Comparison of ENCODE assay signal across 8 cellular contexts in the genomic region with DNA sequence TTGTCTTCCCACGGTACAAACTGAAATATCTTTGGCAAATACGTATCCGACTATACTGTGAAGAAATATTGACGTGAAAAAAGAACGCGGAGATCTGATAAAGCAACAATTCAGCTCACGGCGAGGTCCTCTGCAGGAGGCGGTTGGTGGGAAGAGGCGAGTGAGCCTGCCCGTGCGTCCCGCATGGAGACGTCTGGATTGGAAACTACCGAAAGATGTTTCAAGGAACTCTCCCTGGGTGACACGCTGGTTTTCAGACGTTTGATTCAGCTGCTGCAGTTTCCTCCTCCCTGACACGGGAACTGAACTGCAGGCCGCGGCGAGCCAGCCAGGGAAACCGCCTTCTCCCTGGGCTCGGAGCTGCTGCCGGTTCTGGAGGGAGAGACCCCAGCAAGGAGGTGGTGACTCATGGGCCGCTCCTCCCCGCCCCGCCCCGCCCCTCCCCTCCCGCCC. TPM values are rescaled to one million over a fixed set of nuclear protein-coding genes. Genes with fewer than 3 reads are reported as not detected.
DNase-seq lines count a peak whose midpoint lies in the region; ATAC-seq and TF ChIP-seq lines count a peak whose summit lies in the region.

No MANE protein-coding gene starts in this region.

- TF ChIP-seq CTCF in Peyer's patch (IDR thresholded peaks at IDR 0.05) (no peak), foreskin keratinocyte (conservative IDR thresholded peaks at IDR 0.05) (no peak), nephron progenitor cell (IDR thresholded peaks at IDR 0.05) (no peak)

- peak overlapping the region in 9 of 11 experiments; percentile 21 to 64 (median 38); a peak in 16 of 22 replicates for H3K27ac ChIP-seq in BLaER1 treated with 17β-estradiol and CSF1 and Interleukin-3, amounts not matched to agents 10 nM and 100 nM
- H3K27ac ChIP-seq in Peyer's patch (peak overlapping the region; percentile 47 to 77 (median 68)), foreskin keratinocyte (no peak overlapping the region)

- H3K9ac ChIP-seq in BLaER1 treated with 17β-estradiol and CSF1 and Interleukin-3, amounts not matched to agents 10 nM and 100 nM, result peak overlapping the region; percentile 13 to 72 (median 64); a peak in 20 of 22 replicates

- H3K9me3 Mint-ChIP-seq in nephron progenitor cell, result no peaks in the 10 kb centered on the region

- H3K4me1 ChIP-seq in BLaER1 treated with 17β-estradiol and CSF1 and Interleukin-3, amounts not matched to agents 10 nM and 100 nM, result peaks cover 22 to 57% (median 42%) of the 10 kb centered on the region in 10 experiments
- H3K4me1 ChIP-seq in Peyer's patch, result peaks cover 0 to 19% (median 5%) of the 10 kb centered on the region in 4 donors
- H3K4me1 ChIP-seq in foreskin keratinocyte, result no peaks in the 10 kb centered on the region

- H3K4me3 ChIP-seq in BLaER1 treated with 17β-estradiol and CSF1 and Interleukin-3, amounts not matched to agents 10 nM and 100 nM, result peak overlapping the region; percentile 39 to 61 (median 46); a peak in 16 of 20 replicates
- peak overlapping the region; percentile 9 to 67 (median 43) for H3K4me3 ChIP-seq in Peyer's patch

- DNase-seq in HS-5 (ENCODE audit: low read depth), result peak; percentile 58
- DNase-seq in Peyer's patch, result peak; percentile 26 to 78 (median 77)
- peak; percentile 82 for DNase-seq in activated effector memory CD4-positive, alpha-beta T cell treated with anti-CD3 and anti-CD28 coated beads, Interleukin-2, amount 50 U/mL, for 16 hours
- peak; percentile 51 to 66 for DNase-seq in foreskin keratinocyte
- DNase-seq in nephron progenitor cell, result peak; percentile 79
- peak; percentile 31 for DNase-seq in superior temporal gyrus (ENCODE audit: extremely low spot score)

- H4K20me1 ChIP-seq in BLaER1 treated with 17β-estradiol and CSF1 and Interleukin-3, amounts not matched to agents 10 nM and 100 nM, result peaks cover 0 to 24% (median 10%) of the 10 kb centered on the region in 11 experiments; a peak in 13 of 22 replicates

- peaks cover 20% of the 10 kb centered on the region for H3K27me3 Mint-ChIP-seq in nephron progenitor cell (ENCODE audit: low read depth, poor library complexity)

- peak in 1 of 2 donors; percentile 10 for TF ChIP-seq POLR2A in Peyer's patch (IDR thresholded peaks at IDR 0.05)

- no peaks in the 10 kb centered on the region for H3K9me3 ChIP-seq in BLaER1 treated with 17β-estradiol and CSF1 and Interleukin-3, amounts not matched to agents 10 nM and 100 nM (replicated peaks in 1 of 11)
- H3K9me3 ChIP-seq in Peyer's patch, result no peaks in the 10 kb centered on the region

- no peak overlapping the region for H3K27ac Mint-ChIP-seq in nephron progenitor cell

- H3K4me1 Mint-ChIP-seq in nephron progenitor cell, result peaks cover 27% of the 10 kb centered on the region

- H3K4me3 Mint-ChIP-seq in nephron progenitor cell, result no peak overlapping the region

- H3K36me3 Mint-ChIP-seq in nephron progenitor cell (ENCODE audit: low read depth), result peaks cover 13% of the 10 kb centered on the region

- H3K27me3 ChIP-seq in BLaER1 treated with 17β-estradiol and CSF1 and Interleukin-3, amounts not matched to agents 10 nM and 100 nM, result peaks cover 31 to 69% (median 47%) of the 10 kb centered on the region in 11 experiments
- H3K27me3 ChIP-seq in Peyer's patch (no peaks in the 10 kb centered on the region), foreskin keratinocyte (peaks cover 33% of the 10 kb centered on the region)

- ATAC-seq in foreskin keratinocyte (peak; percentile 53), HG03280 (IDR thresholded peaks at IDR 0.05; ENCODE audit: unreplicated experiment) (no peak)

- H3K36me3 ChIP-seq in BLaER1 treated with 17β-estradiol and CSF1 and Interleukin-3, amounts not matched to agents 10 nM and 100 nM, result no peaks in the 10 kb centered on the region
- H3K36me3 ChIP-seq in Peyer's patch, result no peaks in the 10 kb centered on the region

- peak overlapping the region; percentile 63 to 92 (median 83) for H3K4me2 ChIP-seq in BLaER1 treated with 17β-estradiol and CSF1 and Interleukin-3, amounts not matched to agents 10 nM and 100 nM

RNA-seq across cellular contexts. Expression of gene COL6A1, which starts 0.4 kb away (rescaled TPM):
- total RNA-seq in Peyer's patch (100 to 1,000 TPM in 3 of 4 donors, 10 to 100 TPM in 1; 37.7 to 458 (median 161) TPM), foreskin keratinocyte (2.2 and 3.2 TPM in 2 replicates)
- 2.0 and 3.3 TPM in 2 replicates for polyA plus RNA-seq in foreskin keratinocyte

Comparison
In these comparisons a context has a peak if more than half of its experiments do, and no peak if none do; other contexts are left out.
1. DNase-seq: peak in every context shown above with its lines; median percentile 82 in activated effector memory CD4-positive, alpha-beta T cell treated with anti-CD3 and anti-CD28 coated beads, Interleukin-2, amount 50 U/mL, for 16 hours; 79 in nephron progenitor cell; 77 in Peyer's patch; 58 in foreskin keratinocyte; 58 in HS-5; 31 in superior temporal gyrus.